Comparison of ENCODE assay signal across 21 cellular contexts in genomic region chr14:22184157-22185025, GRCh38.
DNase-seq lines count a peak whose midpoint lies in the region; ATAC-seq and TF ChIP-seq lines count a peak whose summit lies in the region.
"Had no signal": no experiment of that assay in that cellular context is flagged by ENCODE, and none has a peak within 500 bp of the region (broad histone marks: within the 10 kb centered on the region; RNA-seq: fewer than 3 reads in every experiment).

No MANE protein-coding gene starts in this region.

- no peak for ATAC-seq in HG02870 (IDR thresholded peaks at IDR 0.05; ENCODE audit: unreplicated experiment)
- ATAC-seq: activated T-helper 17 cell treated with anti-CD3 and anti-CD28 coated beads, Interleukin-2, amount 50 U/mL, for 72 hours; gastrocnemius medialis; natural killer cell had no signal

- no peak for TF ChIP-seq CTCF in choroid plexus epithelial cell (conservative IDR thresholded peaks at IDR 0.05; ENCODE audit: low read depth, low read length)

- DNase-seq in ELR (ENCODE audit: low read depth): peak; percentile 2
- DNase-seq in NCI-H446 treated with DMSO at 0.1 percent for 48 hours (lab: John Stamatoyannopoulos, UW): peak; percentile 91
- DNase-seq in choroid plexus epithelial cell (ENCODE audit: low read depth): peak; percentile 13
- DNase-seq in non-pigmented ciliary epithelial cell (ENCODE audit: low read depth): peak; percentile 47
- no peak for DNase-seq in NAMALWA (ENCODE audit: low spot score)
- no peak for DNase-seq in central memory CD4-positive, alpha-beta T cell
- DNase-seq in nucleus accumbens (lab: John Stamatoyannopoulos, UW): no peak
- DNase-seq: activated CD4-positive, alpha-beta T cell treated with anti-CD3 and anti-CD28 coated beads, Interleukin-2, amount 10 ng/mL, durations not matched to agents 7 days and 5 days; activated naive CD8-positive, alpha-beta T cell treated with anti-CD3 and anti-CD28 coated beads for 36 hours; CD4-positive, CD25-positive, alpha-beta regulatory T cell; dorsolateral prefrontal cortex; gastrocnemius medialis; H7; natural killer cell; NCI-H1436 treated with DMSO at 0.1 percent for 48 hours; NCI-H69; SHP77; stimulated activated CD4-positive, alpha-beta T cell treated with anti-CD3 and anti-CD28 coated beads, Interleukin-2, amount 100 ng/mL, for 48 hours; trophoblast cell had no signal

- H3K4me3 ChIP-seq in choroid plexus epithelial cell (ENCODE audit: low read depth, low read length): no peak overlapping the region
- H3K4me3 ChIP-seq: dorsolateral prefrontal cortex, gastrocnemius medialis had no signal

Comparison
In these comparisons a context has a peak if more than half of its experiments do, and no peak if none do; other contexts are left out.
1. DNase-seq: peak in ELR (single experiment), NCI-H446 treated with DMSO at 0.1 percent for 48 hours (single experiment), choroid plexus epithelial cell (single experiment) and non-pigmented ciliary epithelial cell (single experiment); none in NAMALWA (single experiment), central memory CD4-positive, alpha-beta T cell (single experiment) and nucleus accumbens (0 of 56).